Comparison of ENCODE assay signal across 14 cellular contexts in genomic region chr15:66404532-66404931, GRCh38. TPM values are rescaled to one million over a fixed set of nuclear protein-coding genes. Genes with fewer than 3 reads are reported as not detected.
DNase-seq lines count a peak whose midpoint lies in the region; ATAC-seq, FAIRE-seq and TF ChIP-seq lines count a peak whose summit lies in the region.
"Had no signal": no experiment of that assay in that cellular context is flagged by ENCODE, and none has a peak within 500 bp of the region (broad histone marks: within the 10 kb centered on the region; RNA-seq: fewer than 3 reads in every experiment).

No MANE protein-coding gene starts in this region.

- no peaks in the 10 kb centered on the region for H3K9me3 ChIP-seq in GM23248 (ENCODE audit: low read depth)
- no peaks in the 10 kb centered on the region for H3K9me3 ChIP-seq in esophagus muscularis mucosa

- TF ChIP-seq POLR2A in GM12891 (IDR thresholded peaks at IDR 0.05; ENCODE audit: low read depth, low read length) = no peak
- TF ChIP-seq POLR2A in esophagus muscularis mucosa (IDR thresholded peaks at IDR 0.05; ENCODE audit: low read depth) = no peak

- no peaks in the 10 kb centered on the region for H3K9me3 Mint-ChIP-seq in activated naive CD8-positive, alpha-beta T cell treated with anti-CD3 and anti-CD28 coated beads, Interleukin-2, amount 50 U/mL, for 24 hours
- H3K9me3 Mint-ChIP-seq in memory B cell = no peaks in the 10 kb centered on the region

- H3K27ac ChIP-seq in GM23248 (no peak overlapping the region), esophagus muscularis mucosa (replicated peaks in 1 of 4) (no peak overlapping the region)
- H3K27ac ChIP-seq: SK-N-MC had no signal

- peaks cover 90% of the 10 kb centered on the region for H3K4me1 Mint-ChIP-seq in activated naive CD8-positive, alpha-beta T cell treated with anti-CD3 and anti-CD28 coated beads, Interleukin-2, amount 50 U/mL, for 24 hours
- peaks cover 54% of the 10 kb centered on the region for H3K4me1 Mint-ChIP-seq in memory B cell

- intact Hi-C loops in esophagus muscularis mucosa (cut with DNase I) = no loop called here

- DNase-seq in CD1c-positive myeloid dendritic cell (ENCODE audit: extremely low spot score) = peak; percentile 30
- DNase-seq in GM12891 (ENCODE audit: insufficient read length, low spot score) = no peak
- DNase-seq in activated naive CD8-positive, alpha-beta T cell treated with anti-CD3 and anti-CD28 coated beads, Interleukin-2, amount 50 U/mL, for 24 hours = no peak
- no peak for DNase-seq in memory B cell (ENCODE audit: low spot score in 2 of 2)
- DNase-seq in GM23248 = no peak
- DNase-seq in NCI-H1417 treated with DMSO at 0.1 percent for 48 hours (lab: John Stamatoyannopoulos, UW) = no peak
- DNase-seq in esophagus muscularis mucosa (ENCODE audit: extremely low spot score) = no peak
- DNase-seq: central memory CD4-positive, alpha-beta T cell; NCI-H187 treated with DMSO at 0.1 percent for 48 hours; stimulated activated CD4-positive, alpha-beta T cell treated with anti-CD3 and anti-CD28 coated beads, Interleukin-4, amount 100 ng/mL, for 4 hours; trophoblast cell had no signal

- H3K9ac ChIP-seq in GM23248 = no peak overlapping the region

- TF ChIP-seq EP300 in esophagus muscularis mucosa (IDR thresholded peaks at IDR 0.05) = no peak

- FAIRE-seq in GM12891 (lab: Jason Lieb, UNC) = no peak
- FAIRE-seq: frontal cortex had no signal

- H3F3A ChIP-seq in GM23248 (ENCODE audit: insufficient read depth) = peaks cover 32% of the 10 kb centered on the region

- peaks cover 33% of the 10 kb centered on the region for H3K36me3 Mint-ChIP-seq in activated naive CD8-positive, alpha-beta T cell treated with anti-CD3 and anti-CD28 coated beads, Interleukin-2, amount 50 U/mL, for 24 hours (ENCODE audit: low read depth)
- peaks cover 10% of the 10 kb centered on the region for H3K36me3 Mint-ChIP-seq in memory B cell

- TF ChIP-seq CTCF in esophagus muscularis mucosa (IDR thresholded peaks at IDR 0.05) = peak in 1 of 3 experiments; percentile 10

- no peak overlapping the region for H3K4me3 ChIP-seq in GM23248
- H3K4me3 ChIP-seq in esophagus muscularis mucosa = no peak overlapping the region
- H3K4me3 ChIP-seq: SK-N-MC had no signal

- no peaks in the 10 kb centered on the region for H3K27me3 ChIP-seq in GM23248 (replicated peaks; ENCODE audit: insufficient read depth)
- H3K27me3 ChIP-seq in esophagus muscularis mucosa = no peaks in the 10 kb centered on the region

- H3K4me1 ChIP-seq in GM23248 (ENCODE audit: insufficient read depth) (peaks cover 32% of the 10 kb centered on the region), esophagus muscularis mucosa (peaks cover 25 to 43% (median 34%) of the 10 kb centered on the region in 4 donors)

- no peaks in the 10 kb centered on the region for H3K36me3 ChIP-seq in GM23248 (ENCODE audit: low read depth)
- H3K36me3 ChIP-seq in esophagus muscularis mucosa = peaks cover 0 to 3% (median under 1%) of the 10 kb centered on the region in 4 donors

- H3K79me2 ChIP-seq in GM23248 (ENCODE audit: insufficient read depth) = peaks cover 99% of the 10 kb centered on the region

- no peaks in the 10 kb centered on the region for H3K9me2 ChIP-seq in GM23248 (ENCODE audit: insufficient read depth)

- no peak overlapping the region for H3K27ac Mint-ChIP-seq in activated naive CD8-positive, alpha-beta T cell treated with anti-CD3 and anti-CD28 coated beads, Interleukin-2, amount 50 U/mL, for 24 hours
- H3K27ac Mint-ChIP-seq in memory B cell = no peak overlapping the region

- peak overlapping the region; percentile 34 for H3K4me3 Mint-ChIP-seq in activated naive CD8-positive, alpha-beta T cell treated with anti-CD3 and anti-CD28 coated beads, Interleukin-2, amount 50 U/mL, for 24 hours
- peak overlapping the region; percentile 57 for H3K4me3 Mint-ChIP-seq in memory B cell

- no peak overlapping the region for H2AFZ ChIP-seq in GM23248

- peaks cover 35% of the 10 kb centered on the region for H4K20me1 ChIP-seq in GM23248 (ENCODE audit: insufficient read depth)

- no peak for ATAC-seq in activated naive CD8-positive, alpha-beta T cell treated with anti-CD3 and anti-CD28 coated beads, Interleukin-2, amount 50 U/mL, for 24 hours
- peak; percentile 48 for ATAC-seq in memory B cell (ENCODE audit: low read depth)
- no peak for ATAC-seq in HG03521 (IDR thresholded peaks at IDR 0.05; ENCODE audit: unreplicated experiment)

- H3K27me3 Mint-ChIP-seq in activated naive CD8-positive, alpha-beta T cell treated with anti-CD3 and anti-CD28 coated beads, Interleukin-2, amount 50 U/mL, for 24 hours = no peaks in the 10 kb centered on the region
- no peaks in the 10 kb centered on the region for H3K27me3 Mint-ChIP-seq in memory B cell

- in situ Hi-C loops in GM23248 (cut with MboI) = no loop called here

- H3K4me2 ChIP-seq in GM23248 (ENCODE audit: unreplicated experiment) = no peak overlapping the region

- 91 to 93% methylated on average over 7 of the region's 7 CpGs for WGBS in GM23248 (ENCODE audit: low coverage in 1 of 2, low lambda C conversion rate in 2 of 2, missing lambda C conversion rate in 2 of 2), 2 experiments
- 65% methylated on average over 7 of the region's 7 CpGs for WGBS in esophagus muscularis mucosa

TF ChIP-seq in GM12891, 5 proteins besides CTCF, POLR2A, EP300 and RAD21:
- TF ChIP-seq POU2F2 (IDR thresholded peaks at IDR 0.05; ENCODE audit: low read depth, low read length) (no peak), POLR2AphosphoS5 (IDR thresholded peaks at IDR 0.05; ENCODE audit: low read depth, low read length) (no peak), TAF1 (IDR thresholded peaks at IDR 0.05; ENCODE audit: low read depth, low read length) (no peak), SPI1 (IDR thresholded peaks at IDR 0.05; ENCODE audit: low read depth, low read length) (peak; percentile 36; the same call in 1 of the 2 replicates)

RNA-seq across cellular contexts. Expression of gene MAP2K1, which starts 17.8 kb away (rescaled TPM):
- 61.9 TPM for polyA plus RNA-seq in GM12891 (2012; ENCODE audit: low read depth, missing spikeins)
- total RNA-seq in GM23248 (2014; rRNA removed; shearing (Covaris generic)) = 52.9 and 56.2 TPM in 2 replicates
- polyA plus RNA-seq in GM23248 (2016; fragmentation: Nextera tagmentation; extraction: Ambion mirVana) = 55.7 and 56.9 TPM in 2 replicates
- total RNA-seq in esophagus muscularis mucosa = 10 to 100 TPM; 29.5 to 37.6 (median 35.9) TPM

RNA-seq across cellular contexts. Expression of gene TIPIN, which starts 48.0 kb away (rescaled TPM):
- 22.8 TPM for polyA plus RNA-seq in GM12891 (2012; ENCODE audit: low read depth, missing spikeins)
- 4.6 and 7.1 TPM in 2 replicates for total RNA-seq in GM23248 (2014; rRNA removed; shearing (Covaris generic))
- 9.6 and 10.2 TPM in 2 replicates for polyA plus RNA-seq in GM23248 (2016; fragmentation: Nextera tagmentation; extraction: Ambion mirVana)
- 1 to 10 TPM; 2.9 to 5.3 (median 3.8) TPM for total RNA-seq in esophagus muscularis mucosa
